Comparison of ENCODE assay signal across 14 cellular contexts in the genomic region with DNA sequence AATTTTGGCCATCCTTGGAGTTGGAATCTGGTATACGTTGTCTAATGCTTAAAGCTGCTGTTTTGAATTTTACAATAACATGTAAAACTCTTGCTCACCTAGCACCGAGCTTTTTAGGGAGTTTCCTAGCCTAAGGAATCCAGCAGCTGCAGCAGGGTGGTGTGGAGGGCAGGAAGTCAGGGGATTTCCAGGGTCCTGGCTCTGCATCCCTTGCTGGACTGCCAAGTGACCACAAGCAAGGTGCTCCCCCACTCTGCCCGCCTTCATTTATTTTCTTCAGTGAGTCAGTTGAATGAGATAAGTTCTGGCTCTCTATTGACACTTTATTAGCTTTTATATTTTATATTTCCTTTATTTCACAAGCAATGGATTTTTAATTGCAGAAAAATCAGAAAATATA.
DNase-seq lines count a peak whose midpoint lies in the region; ATAC-seq and TF ChIP-seq lines count a peak whose summit lies in the region.
"Had no signal": no experiment of that assay in that cellular context is flagged by ENCODE, and none has a peak within 500 bp of the region (broad histone marks: within the 10 kb centered on the region; RNA-seq: fewer than 3 reads in every experiment).

No MANE protein-coding gene starts in this region.

- CTCF ChIA-PET in mammary epithelial cell (lab: Charles Lee; ENCODE audit: low non-redundant PET): interaction anchor here (0.6 kb wide), 1 partner anchor 181 kb away, joined by 4 read pairs; no protein-coding TSS in a partner anchor

- no peak overlapping the region for H3K9ac ChIP-seq in mammary epithelial cell (ENCODE audit: insufficient read depth, low read length)

- ATAC-seq in left cardiac atrium: peak; percentile 28 to 70
- no peak for ATAC-seq in Right ventricle myocardium superior (ENCODE audit: poor library complexity)
- no peak for ATAC-seq in HG02759 (IDR thresholded peaks at IDR 0.05; ENCODE audit: unreplicated experiment)

- H3K4me3 ChIP-seq in mammary epithelial cell (replicated peaks in 1 of 3; ENCODE audit: insufficient read depth in 1 of 3, low read depth in 2 of 3, low read length in 3 of 3): no peak overlapping the region
- H3K4me3 ChIP-seq: HAP-1, ovary, stomach had no signal

- peaks cover 29% of the 10 kb centered on the region for H3K4me1 ChIP-seq in mammary epithelial cell (ENCODE audit: insufficient read depth, low read length)

- intact Hi-C loops in left cardiac atrium (cut with DNase I): no loop called here
- intact Hi-C loops in Right ventricle myocardium superior (cut with DNase I): no loop called here
- intact Hi-C loops in mammary epithelial cell (cut with micrococcal nuclease): loop anchor here (1.0 kb wide), 1 partner anchor 144 kb away; no protein-coding TSS in a partner anchor

- in situ Hi-C loops in mammary epithelial cell (cut with MboI; ENCODE audit: low sequenced_read_pairs in 2 of 2): loop anchor here (10.0 kb wide), 2 partner anchors 269 to 419 kb away; no protein-coding TSS in a partner anchor

- no peaks in the 10 kb centered on the region for H3K9me3 ChIP-seq in mammary epithelial cell (replicated peaks; ENCODE audit: insufficient read depth, low read length)
- H3K9me3 ChIP-seq: HAP-1, ovary, stomach had no signal

- DNase-seq in left cardiac atrium: no peak
- DNase-seq in Right ventricle myocardium superior: no peak
- peak; percentile 80 for DNase-seq in mammary epithelial cell
- peak; percentile 72 to 96 for DNase-seq in lung microvascular endothelial cell (ENCODE audit: low read depth in 2 of 2)
- no peak for DNase-seq in NCI-H1092 (lab: John Stamatoyannopoulos, UW)
- DNase-seq in hypothalamus (lab: John Stamatoyannopoulos, UW): no peak
- no peak for DNase-seq in Ammon's horn (ENCODE audit: low spot score)
- DNase-seq: activated gamma-delta T cell; Kasumi-1; NK-92 treated with Interleukin-12 subunit alpha and Interleukin-12 subunit beta, amount 100 ng/mL, for 24 hours; ovary; stomach had no signal

- peak overlapping the region; percentile 34 for H2AFZ ChIP-seq in mammary epithelial cell (ENCODE audit: low read depth, low read length)

- no peaks in the 10 kb centered on the region for H4K20me1 ChIP-seq in mammary epithelial cell (ENCODE audit: insufficient read depth, low read length)

- H3K27ac ChIP-seq in mammary epithelial cell (ENCODE audit: insufficient read depth, low read depth, low read length): peak overlapping the region; percentile 45

- BruUV-seq in mammary epithelial cell (replicated peaks; lab: Mats Ljungman, UMichigan): no TSS peak

- H3K79me2 ChIP-seq in mammary epithelial cell (ENCODE audit: insufficient read depth, low read length): no peaks in the 10 kb centered on the region

- dilution Hi-C loops in mammary epithelial cell (cut with HindIII; ENCODE audit: low sequenced_read_pairs): loop anchor here (25.0 kb wide), 1 partner anchor 401 kb away; no protein-coding TSS in a partner anchor

- no peak for TF ChIP-seq CTCF in mammary epithelial cell (conservative IDR thresholded peaks at IDR 0.05 in 1 of 2, IDR thresholded peaks at IDR 0.05 in 1 of 2; ENCODE audit: extremely low read depth in 1 of 2, insufficient read depth in 1 of 2, low read depth in 1 of 2, low read length in 2 of 2)

- 14% methylated on average over 2 of the region's 3 CpGs for WGBS in mammary epithelial cell (ENCODE audit: low coverage, missing lambda C conversion rate)

- H3K4me2 ChIP-seq in mammary epithelial cell (ENCODE audit: insufficient read depth, low read depth, low read length): peak overlapping the region; percentile 47

- H3K27me3 ChIP-seq in mammary epithelial cell (ENCODE audit: insufficient read depth, low read length): no peaks in the 10 kb centered on the region
- H3K27me3 ChIP-seq: ovary, stomach had no signal

- H3K36me3 ChIP-seq in mammary epithelial cell (ENCODE audit: insufficient read depth, low read length): no peaks in the 10 kb centered on the region
- H3K36me3 ChIP-seq: HAP-1, ovary had no signal

Comparison
In these comparisons a context has a peak if more than half of its experiments do, and no peak if none do; other contexts are left out.
1. ATAC-seq: peak in left cardiac atrium (2 of 2); none in Right ventricle myocardium superior (single experiment) and HG02759 (single experiment).
2. DNase-seq: peak in mammary epithelial cell (single experiment) and lung microvascular endothelial cell (2 of 2); none in left cardiac atrium (single experiment), Right ventricle myocardium superior (single experiment), NCI-H1092 (single experiment), hypothalamus (0 of 51) and Ammon's horn (single experiment).